22 cellular contexts compared by ENCODE assay signal in genomic region chr1:205432116-205432515, GRCh38. TPM values are rescaled to one million over a fixed set of nuclear protein-coding genes. Genes with fewer than 3 reads are reported as not detected.
DNase-seq lines count a peak whose midpoint lies in the region; ATAC-seq, FAIRE-seq and TF ChIP-seq lines count a peak whose summit lies in the region.
"Had no signal": no experiment of that assay in that cellular context is flagged by ENCODE, and none has a peak within 500 bp of the region (broad histone marks: within the 10 kb centered on the region; RNA-seq: fewer than 3 reads in every experiment).

No MANE protein-coding gene starts in this region.

- no peak for TF ChIP-seq RAD21 in K562 (CRISPR knock-in tag; conservative IDR thresholded peaks at IDR 0.05 in 1 of 2, IDR thresholded peaks at IDR 0.05 in 1 of 2)

- FAIRE-seq in K562 (lab: Jason Lieb, UNC) (no peak), GM19239 (lab: Jason Lieb, UNC) (no peak)
- FAIRE-seq: A549, GM12892, GM18507, HepG2 had no signal

- ATAC-seq in K562: no peak
- ATAC-seq in naive thymus-derived CD8-positive, alpha-beta T cell: no peak
- ATAC-seq: A549, HepG2 had no signal

- CTCF ChIA-PET in K562 (lab: Yijun Ruan, JAX; ENCODE audit: low intra/inter-chr PET ratio): no interaction called here

- H3K9me3 ChIP-seq in left ventricle myocardium inferior (replicated peaks): no peaks in the 10 kb centered on the region
- H3K9me3 ChIP-seq in K562 (replicated peaks; ENCODE audit: control insufficient read depth, insufficient read depth, low read depth, low read length): no peaks in the 10 kb centered on the region
- H3K9me3 ChIP-seq in neural progenitor cell (ENCODE audit: low read depth): no peaks in the 10 kb centered on the region
- H3K9me3 ChIP-seq: A549, BLaER1 had no signal

- H3K4me3 ChIP-seq in left ventricle myocardium inferior: no peak overlapping the region
- H3K4me3 ChIP-seq in K562: no peak overlapping the region
- H3K4me3 ChIP-seq in neural progenitor cell: no peak overlapping the region
- H3K4me3 ChIP-seq: A549, BLaER1 had no signal

- WGBS in K562 (ENCODE audit: insufficient coverage, low coverage, missing lambda C conversion rate): 0% methylated on average over 2 of the region's 2 CpGs

- peaks cover 27% of the 10 kb centered on the region for H3F3A ChIP-seq in neural progenitor cell (ENCODE audit: low read depth)

- no peak for TF ChIP-seq CTCF in left ventricle myocardium inferior (IDR thresholded peaks at IDR 0.05; ENCODE audit: borderline replicate concordance)
- no peak for TF ChIP-seq CTCF in K562 (IDR thresholded peaks at IDR 0.05 in 2 of 3, conservative IDR thresholded peaks at IDR 0.05 in 1 of 3; ENCODE audit: insufficient read depth in 2 of 3, low read depth in 1 of 3, low read length in 3 of 3)
- no peak for TF ChIP-seq CTCF in neural progenitor cell (IDR thresholded peaks at IDR 0.05)

- no peak for TF ChIP-seq POLR2A in K562 (conservative IDR thresholded peaks at IDR 0.05)

- H3K4me2 ChIP-seq in K562 (ENCODE audit: insufficient read depth, low read length): no peak overlapping the region
- no peak overlapping the region for H3K4me2 ChIP-seq in neural progenitor cell
- H3K4me2 ChIP-seq: A549 had no signal

- H3K4me1 Mint-ChIP-seq in neural progenitor cell: peaks cover 51% of the 10 kb centered on the region
- peaks cover 4 to 28% (median 11%) of the 10 kb centered on the region in 4 donors for H3K4me1 Mint-ChIP-seq in naive thymus-derived CD8-positive, alpha-beta T cell

- peak; percentile 66 for DNase-seq in cardiac septum (ENCODE audit: low spot score)
- DNase-seq in left ventricle myocardium inferior: no peak
- no peak for DNase-seq in K562 (ENCODE audit: extremely low read depth in 1 of 4, low spot score in 3 of 4)
- no peak for DNase-seq in neural progenitor cell (ENCODE audit: low spot score)
- no peak for DNase-seq in GM19239 (ENCODE audit: insufficient read length, low spot score)
- DNase-seq in naive thymus-derived CD8-positive, alpha-beta T cell: no peak
- no peak for DNase-seq in DMS 273 (lab: John Stamatoyannopoulos, UW; ENCODE audit: unreplicated experiment)
- DNase-seq in activated gamma-delta T cell treated with Interleukin-2 at 50 U/mL for 16 hours: no peak
- DNase-seq: AML-193; CD4-positive, alpha-beta memory T cell; DMS79; GDM1; GOT3; H9 had no signal

- H3K4me1 ChIP-seq in left ventricle myocardium inferior (peaks cover 16% of the 10 kb centered on the region), K562 (replicated peaks in 1 of 2; ENCODE audit: control insufficient read depth in 2 of 2, insufficient read depth in 2 of 2, low read length in 2 of 2) (peaks cover 6% of the 10 kb centered on the region in 2 experiments; a peak in 4 of 5 replicates), neural progenitor cell (peaks cover 49% of the 10 kb centered on the region)

- H3K9me1 ChIP-seq in K562 (ENCODE audit: control insufficient read depth, insufficient read depth, low read length): no peaks in the 10 kb centered on the region

- H3K9ac ChIP-seq in K562 (ENCODE audit: insufficient read depth in 1 of 2, low read depth in 2 of 2, low read length in 2 of 2) (no peak overlapping the region), neural progenitor cell (no peak overlapping the region)
- H3K9ac ChIP-seq: BLaER1 had no signal

- H2AFZ ChIP-seq in K562 (ENCODE audit: low read depth, low read length) (no peak overlapping the region), neural progenitor cell (replicated peaks) (no peak overlapping the region)

- no peaks in the 10 kb centered on the region for H3K9me3 Mint-ChIP-seq in neural progenitor cell
- H3K9me3 Mint-ChIP-seq in naive thymus-derived CD8-positive, alpha-beta T cell: no peaks in the 10 kb centered on the region
- H3K9me3 Mint-ChIP-seq: CD4-positive, alpha-beta memory T cell; H9; IgD-negative memory B cell had no signal

- no peak overlapping the region for H3K27ac ChIP-seq in left ventricle myocardium inferior (replicated peaks)
- no peak overlapping the region for H3K27ac ChIP-seq in K562 (ENCODE audit: extremely low read depth, low read depth, low read length)
- H3K27ac ChIP-seq in neural progenitor cell: no peak overlapping the region
- H3K27ac ChIP-seq: 22Rv1, A549, BLaER1 had no signal

- H3K79me2 ChIP-seq in K562 (ENCODE audit: control insufficient read depth, insufficient read depth, low read length): no peaks in the 10 kb centered on the region
- H3K79me2 ChIP-seq in neural progenitor cell (ENCODE audit: low read depth): no peaks in the 10 kb centered on the region

- no peak overlapping the region for H3K4me3 Mint-ChIP-seq in neural progenitor cell
- peak overlapping the region in 1 of 10 donors; percentile 21 for H3K4me3 Mint-ChIP-seq in naive thymus-derived CD8-positive, alpha-beta T cell
- H3K4me3 Mint-ChIP-seq: H9 had no signal

- POLR2A ChIA-PET in K562 (lab: Yijun Ruan, JAX): no interaction called here
- POLR2A ChIA-PET in naive thymus-derived CD8-positive, alpha-beta T cell (lab: Charles Lee): no interaction called here

- intact Hi-C loops in cardiac septum (cut with DNase I): no loop called here
- intact Hi-C loops in left ventricle myocardium inferior (cut with micrococcal nuclease): no loop called here
- intact Hi-C loops in K562 (cut with micrococcal nuclease): loop anchor here (10.0 kb wide), 1 partner anchor 77 kb away; the partner anchor contains the start of gene KLHDC8A

- H3K36me3 Mint-ChIP-seq in neural progenitor cell: peaks cover 14% of the 10 kb centered on the region
- H3K36me3 Mint-ChIP-seq in naive thymus-derived CD8-positive, alpha-beta T cell: no peaks in the 10 kb centered on the region
- H3K36me3 Mint-ChIP-seq: CD14-positive monocyte; CD4-positive, alpha-beta memory T cell; IgD-negative memory B cell had no signal

- TF ChIP-seq EP300 in K562 (IDR thresholded peaks at IDR 0.05; ENCODE audit: low read length): no peak

- no TSS peak for BruUV-seq in K562 (replicated peaks; lab: Mats Ljungman, UMichigan)

- peaks cover 7% of the 10 kb centered on the region for H3K27me3 Mint-ChIP-seq in neural progenitor cell (ENCODE audit: insufficient read depth, low read depth)
- H3K27me3 Mint-ChIP-seq in naive thymus-derived CD8-positive, alpha-beta T cell: peaks cover 0 to 24% (median 12%) of the 10 kb centered on the region in 5 donors

- H3K27me3 ChIP-seq in left ventricle myocardium inferior (ENCODE audit: low read depth): no peaks in the 10 kb centered on the region
- H3K27me3 ChIP-seq in K562 (ENCODE audit: control insufficient read depth in 2 of 2, insufficient read depth in 2 of 2, low read length in 2 of 2): peaks cover 18 to 62% of the 10 kb centered on the region in 2 experiments; a peak in 4 of 5 replicates
- peaks cover 27% of the 10 kb centered on the region for H3K27me3 ChIP-seq in neural progenitor cell
- H3K27me3 ChIP-seq: BLaER1 had no signal

- H4K20me1 ChIP-seq in K562 (replicated peaks; ENCODE audit: control insufficient read depth, insufficient read depth, low read length) (peaks cover 4% of the 10 kb centered on the region; the same call in 1 of the 2 replicates), neural progenitor cell (ENCODE audit: low read depth) (peaks cover 25% of the 10 kb centered on the region)
- H4K20me1 ChIP-seq: BLaER1 had no signal

- H3K36me3 ChIP-seq in left ventricle myocardium inferior: no peaks in the 10 kb centered on the region
- no peaks in the 10 kb centered on the region for H3K36me3 ChIP-seq in K562 (ENCODE audit: control insufficient read depth, insufficient read depth, low read length)
- no peaks in the 10 kb centered on the region for H3K36me3 ChIP-seq in neural progenitor cell
- H3K36me3 ChIP-seq: BLaER1 had no signal

- peak overlapping the region; percentile 38 for H3K27ac Mint-ChIP-seq in neural progenitor cell
- H3K27ac Mint-ChIP-seq in naive thymus-derived CD8-positive, alpha-beta T cell: no peak overlapping the region
- H3K27ac Mint-ChIP-seq: CD14-positive monocyte; CD4-positive, alpha-beta memory T cell had no signal

- in situ Hi-C loops in K562 (cut with MboI): no loop called here

RNA-seq across cellular contexts. Expression of gene LEMD1, which starts 10.3 kb away (rescaled TPM):
- total RNA-seq in cardiac septum: not detected
- total RNA-seq in left ventricle myocardium inferior: not detected
- total RNA-seq in K562 (2011; cell fraction: chromatin; rRNA removed; ENCODE audit: low replicate concordance): 2.9 and 13.1 TPM in 2 replicates
- 6.3 and 10.7 TPM in 2 replicates for total RNA-seq in K562 (2011; cell fraction: nucleolus; rRNA removed)
- total RNA-seq in K562 (2011; cell fraction: nucleoplasm; rRNA removed): 4.1 and 5.0 TPM in 2 replicates
- total RNA-seq in K562 (2014; rRNA removed): 0.54 and 1.0 TPM in 2 replicates
- total RNA-seq in K562 (2014; rRNA removed; fragmentation: Illumina TruSeq; extraction: Trizol): 0.36 and 0.41 TPM in 2 replicates
- 0.79 and 0.80 TPM in 2 replicates for total RNA-seq in K562 (2015; rRNA removed; fragmentation: Illumina TruSeq; extraction: Trizol)
- total RNA-seq in K562 (2021): 0.47 and 0.60 TPM in 2 replicates
- 2.0 and 2.4 TPM in 2 replicates for polyA plus RNA-seq in K562 (2011; rRNA removed)
- polyA plus RNA-seq in K562 (2011; cell fraction: cytosol; rRNA removed): 1.1 and 3.8 TPM in 2 replicates
- polyA plus RNA-seq in K562 (2011; cell fraction: nucleus; rRNA removed): 3.4 and 14.8 TPM in 2 replicates
- polyA plus RNA-seq in K562 (2012): 0.62 and 1.6 TPM in 2 replicates
- polyA plus RNA-seq in K562 (2014; fragmentation: Illumina TruSeq; extraction: Trizol): 0.79 and 1.2 TPM in 2 replicates
- polyA plus RNA-seq in K562 (2014; fragmentation: Nextera tagmentation; extraction: Ambion mirVana): under 1 TPM in 1 of 2 experiments, not detected in 1; 0.11 TPM
- polyA plus RNA-seq in K562 (2014; rRNA removed): 0.27 TPM in 1 of 2 replicates, not detected in the other
- polyA minus RNA-seq in K562 (2011; rRNA and poly(A)+ RNA removed): 1.9 and 3.9 TPM in 2 replicates
- polyA minus RNA-seq in K562 (2011; cell fraction: cytosol; rRNA and poly(A)+ RNA removed): 2.3 and 3.0 TPM in 2 replicates
- 5.6 and 12.5 TPM in 2 replicates for polyA minus RNA-seq in K562 (2011; cell fraction: nucleus; rRNA and poly(A)+ RNA removed)
- total RNA-seq in neural progenitor cell (ENCODE audit: low replicate concordance): 15.0 and 79.0 TPM in 2 replicates
- not detected for total RNA-seq in naive thymus-derived CD8-positive, alpha-beta T cell
- not detected for polyA plus RNA-seq in naive thymus-derived CD8-positive, alpha-beta T cell
- polyA plus RNA-seq: CD14-positive monocyte; CD4-positive, alpha-beta memory T cell; IgD-negative memory B cell had no signal

RNA-seq across cellular contexts. Expression of gene BLACAT1, which starts 23.7 kb away (rescaled TPM):
- not detected for total RNA-seq in cardiac septum
- not detected for total RNA-seq in left ventricle myocardium inferior
- 5.4 and 17.4 TPM in 2 replicates for total RNA-seq in K562 (2011; cell fraction: chromatin; rRNA removed; ENCODE audit: low replicate concordance)
- total RNA-seq in K562 (2011; cell fraction: nucleolus; rRNA removed): 5.8 and 9.7 TPM in 2 replicates
- total RNA-seq in K562 (2011; cell fraction: nucleoplasm; rRNA removed): 7.8 and 9.5 TPM in 2 replicates
- total RNA-seq in K562 (2014; rRNA removed): 0.37 and 0.73 TPM in 2 replicates
- 0.73 and 1.1 TPM in 2 replicates for total RNA-seq in K562 (2014; rRNA removed; fragmentation: Illumina TruSeq; extraction: Trizol)
- total RNA-seq in K562 (2015; rRNA removed; fragmentation: Illumina TruSeq; extraction: Trizol): 0.45 and 0.47 TPM in 2 replicates
- total RNA-seq in K562 (2021): 0.83 and 1.0 TPM in 2 replicates
- polyA plus RNA-seq in K562 (2011; rRNA removed): 3.4 and 5.9 TPM in 2 replicates
- polyA plus RNA-seq in K562 (2011; cell fraction: cytosol; rRNA removed): 2.6 and 3.6 TPM in 2 replicates
- polyA plus RNA-seq in K562 (2011; cell fraction: nucleus; rRNA removed): 7.5 and 19.7 TPM in 2 replicates
- polyA plus RNA-seq in K562 (2012): 1.2 and 3.3 TPM in 2 replicates
- polyA plus RNA-seq in K562 (2014; fragmentation: Illumina TruSeq; extraction: Trizol): 1.2 and 1.6 TPM in 2 replicates
- polyA plus RNA-seq in K562 (2014; fragmentation: Nextera tagmentation; extraction: Ambion mirVana): under 1 TPM; 0.10 to 0.17 TPM
- 0.84 and 1.3 TPM in 2 replicates for polyA plus RNA-seq in K562 (2014; rRNA removed)
- 3.0 and 5.2 TPM in 2 replicates for polyA minus RNA-seq in K562 (2011; rRNA and poly(A)+ RNA removed)
- polyA minus RNA-seq in K562 (2011; cell fraction: cytosol; rRNA and poly(A)+ RNA removed): 0.55 and 1.3 TPM in 2 replicates
- 3.4 and 4.8 TPM in 2 replicates for polyA minus RNA-seq in K562 (2011; cell fraction: nucleus; rRNA and poly(A)+ RNA removed)
- 13.9 and 25.7 TPM in 2 replicates for total RNA-seq in neural progenitor cell (ENCODE audit: low replicate concordance)
- total RNA-seq in naive thymus-derived CD8-positive, alpha-beta T cell: under 1 TPM; 0.11 to 0.31 TPM
- polyA plus RNA-seq in naive thymus-derived CD8-positive, alpha-beta T cell: not detected
- polyA plus RNA-seq: CD14-positive monocyte; CD4-positive, alpha-beta memory T cell; IgD-negative memory B cell had no signal
